9 cellular contexts compared by ENCODE assay signal in genomic region chr2:233060500-233061006, GRCh38. TPM values are rescaled to one million over a fixed set of nuclear protein-coding genes. Genes with fewer than 3 reads are reported as not detected.
A peak's percentile ranks its signal among the peaks of the same experiment; 100 is the strongest.
DNase-seq lines count a peak whose midpoint lies in the region; FAIRE-seq and TF ChIP-seq lines count a peak whose summit lies in the region.
"Had no signal": no experiment of that assay in that cellular context is flagged by ENCODE, and none has a peak within 500 bp of the region (broad histone marks: within the 10 kb centered on the region; RNA-seq: fewer than 3 reads in every experiment).

No MANE protein-coding gene starts in this region.

- H4K8ac ChIP-seq in trophoblast cell (ENCODE audit: low read depth, low read length) = no peak overlapping the region

- H3K4ac ChIP-seq in trophoblast cell (ENCODE audit: low read depth, low read length) = no peak overlapping the region

- H3K23ac ChIP-seq in trophoblast cell (ENCODE audit: low read length) = no peak overlapping the region

- no peak overlapping the region for H3K14ac ChIP-seq in trophoblast cell (ENCODE audit: low read length)

- H4K12ac ChIP-seq in trophoblast cell (ENCODE audit: low read depth, low read length) = no peak overlapping the region

- TF ChIP-seq POLR2A in GM12892 (IDR thresholded peaks at IDR 0.05; ENCODE audit: low read depth, low read length) (peak; percentile 8), esophagus muscularis mucosa (IDR thresholded peaks at IDR 0.05; ENCODE audit: low read depth) (no peak)

- H4K91ac ChIP-seq in trophoblast cell (ENCODE audit: low read depth, low read length) = no peak overlapping the region

- H2AFZ ChIP-seq in trophoblast cell (ENCODE audit: insufficient read depth, low read length, poor library complexity) = no peak overlapping the region

- no peaks in the 10 kb centered on the region for H3K9me3 ChIP-seq in KOPT-K1 (ENCODE audit: insufficient read depth, low read length, poor library complexity, severe bottlenecking)
- no peaks in the 10 kb centered on the region for H3K9me3 ChIP-seq in esophagus muscularis mucosa
- peaks cover 2% of the 10 kb centered on the region for H3K9me3 ChIP-seq in trophoblast cell (ENCODE audit: insufficient read depth, low read depth, low read length)

- H3K4me2 ChIP-seq in trophoblast cell (ENCODE audit: low read length) = no peak overlapping the region

- H3K27me3 ChIP-seq in esophagus muscularis mucosa (no peaks in the 10 kb centered on the region), trophoblast cell (ENCODE audit: insufficient read depth, low read length) (no peaks in the 10 kb centered on the region)

- no peaks in the 10 kb centered on the region for H3K79me2 ChIP-seq in trophoblast cell (ENCODE audit: control insufficient read depth, insufficient read depth, low read length, poor library complexity)

- no peak for FAIRE-seq in GM12892 (lab: Jason Lieb, UNC)

- no peak overlapping the region for H2BK12ac ChIP-seq in trophoblast cell (ENCODE audit: low read length)

- H2AK5ac ChIP-seq in trophoblast cell (ENCODE audit: low read length) = no peak overlapping the region

- DNase-seq in GM12892 (ENCODE audit: insufficient read length) (no peak), esophagus muscularis mucosa (ENCODE audit: extremely low spot score) (no peak), NCI-H446 (lab: John Stamatoyannopoulos, UW) (no peak), NCI-H345 (lab: John Stamatoyannopoulos, UW) (no peak), cerebellar nuclear complex (lab: John Stamatoyannopoulos, UW) (no peak), trophoblast cell (no peak)
- DNase-seq: NCI-H510A had no signal

- no peak overlapping the region for H2BK5ac ChIP-seq in trophoblast cell (ENCODE audit: low read depth, low read length, poor library complexity)

- TF ChIP-seq EP300 in esophagus muscularis mucosa (IDR thresholded peaks at IDR 0.05) = no peak

- intact Hi-C loops in esophagus muscularis mucosa (cut with DNase I) = no loop called here

- TF ChIP-seq CTCF in esophagus muscularis mucosa (IDR thresholded peaks at IDR 0.05) = no peak

- no peak overlapping the region for H2BK120ac ChIP-seq in trophoblast cell (ENCODE audit: insufficient read depth, low read length, poor library complexity)

- H3K4me1 ChIP-seq in esophagus muscularis mucosa = peaks cover 27 to 50% (median 41%) of the 10 kb centered on the region in 4 donors
- H3K4me1 ChIP-seq in trophoblast cell (ENCODE audit: control insufficient read depth in 1 of 2, insufficient read depth in 2 of 2, low read length in 2 of 2) = peaks cover 13% of the 10 kb centered on the region in 2 experiments

- H3K27ac ChIP-seq in KOPT-K1 (ENCODE audit: low read depth, low read length, poor library complexity, severe bottlenecking) (peak overlapping the region; percentile 99), esophagus muscularis mucosa (replicated peaks in 1 of 4) (peak overlapping the region; percentile 53 to 74 (median 72)), skin epidermis (peak overlapping the region; percentile 20 to 98 (median 85)), trophoblast cell (ENCODE audit: low read depth, low read length) (no peak overlapping the region)

- no peak overlapping the region for H3K18ac ChIP-seq in trophoblast cell (ENCODE audit: low read length)

- H3K4me3 ChIP-seq in esophagus muscularis mucosa (peak overlapping the region; percentile 43 to 57 (median 50)), skin epidermis (peak overlapping the region; percentile 33 to 63 (median 47)), trophoblast cell (ENCODE audit: low read depth, low read length) (no peak overlapping the region)

- peaks cover 34% of the 10 kb centered on the region for H3K36me3 ChIP-seq in KOPT-K1 (ENCODE audit: insufficient read depth, low read length)
- H3K36me3 ChIP-seq in esophagus muscularis mucosa = no peaks in the 10 kb centered on the region
- H3K36me3 ChIP-seq in trophoblast cell (ENCODE audit: control insufficient read depth in 1 of 2, insufficient read depth in 2 of 2, low read length in 2 of 2) = no peaks in the 10 kb centered on the region

- H3K9ac ChIP-seq in trophoblast cell (ENCODE audit: low read length) = no peak overlapping the region

- no peaks in the 10 kb centered on the region for H3K79me1 ChIP-seq in trophoblast cell (ENCODE audit: low read length)

- 88% methylated on average over 6 of the region's 13 CpGs for WGBS in esophagus muscularis mucosa
- no CpG with 5 or more reads among the region's 13 CpGs for WGBS in trophoblast cell (ENCODE audit: extremely low coverage, insufficient coverage, insufficient read length)

RNA-seq across cellular contexts. Expression of gene INPP5D, which starts 0.4 kb away (rescaled TPM):
- 81.6 TPM for polyA plus RNA-seq in GM12892 (2012; ENCODE audit: missing spikeins)
- total RNA-seq in esophagus muscularis mucosa = 10 to 100 TPM in 3 of 4 donors, 1 to 10 TPM in 1; 8.0 to 12.5 (median 11.9) TPM
- polyA plus RNA-seq in trophoblast cell (2013) = 6.1 and 6.2 TPM in 2 replicates

RNA-seq across cellular contexts. Expression of gene NEU2, which starts 28.1 kb away (rescaled TPM):
- not detected for polyA plus RNA-seq in GM12892 (2012; ENCODE audit: missing spikeins)
- total RNA-seq in esophagus muscularis mucosa = not detected
- polyA plus RNA-seq in trophoblast cell (2013) = 0.04 TPM in 1 of 2 replicates, not detected in the other

RNA-seq across cellular contexts. Expression of gene NGEF, which starts 47.5 kb away (rescaled TPM):
- polyA plus RNA-seq in GM12892 (2012; ENCODE audit: missing spikeins) = not detected
- total RNA-seq in esophagus muscularis mucosa = under 1 TPM in 3 of 4 donors, not detected in 1; 0.33 to 0.98 (median 0.52) TPM
- 0.21 and 0.26 TPM in 2 replicates for polyA plus RNA-seq in trophoblast cell (2013)
